ENCODE assay signal across 7 cellular contexts in genomic region chr6:7505196-7505699, GRCh38. TPM values are rescaled to one million over a fixed set of nuclear protein-coding genes. Genes with fewer than 3 reads are reported as not detected.
A peak's percentile ranks its signal among the peaks of the same experiment; 100 is the strongest.
DNase-seq lines count a peak whose midpoint lies in the region; ATAC-seq, FAIRE-seq and TF ChIP-seq lines count a peak whose summit lies in the region.

No MANE protein-coding gene starts in this region.

- ATAC-seq in GM21619 (IDR thresholded peaks at IDR 0.05; ENCODE audit: unreplicated experiment) (no peak), HG03354 (IDR thresholded peaks at IDR 0.05; ENCODE audit: poor library complexity, severe bottlenecking, unreplicated experiment) (no peak)

- no peaks in the 10 kb centered on the region for H3K27me3 ChIP-seq in adrenal gland
- no peaks in the 10 kb centered on the region for H3K27me3 ChIP-seq in thyroid gland

- peak; percentile 97 for DNase-seq in NCI-H146 (lab: John Stamatoyannopoulos, UW)
- DNase-seq in adrenal gland = peak; percentile 62 to 86 (median 83)
- peak; percentile 40 for DNase-seq in inferior parietal cortex (ENCODE audit: extremely low spot score)
- DNase-seq in thyroid gland = peak; percentile 83 to 86

- TF ChIP-seq POLR2A in adrenal gland (IDR thresholded peaks at IDR 0.05) (peak in 1 of 2 donors; percentile 59), thyroid gland (IDR thresholded peaks at IDR 0.05) (peak in 1 of 2 donors; percentile 27)

- intact Hi-C loops in adrenal gland (cut with DNase I) = no loop called here
- intact Hi-C loops in thyroid gland (cut with DNase I) = no loop called here

- H3K27ac ChIP-seq in adrenal gland (peak overlapping the region in 3 of 5 donors; percentile 2 to 66 (median 38)), thyroid gland (peak overlapping the region; percentile 29 to 75 (median 71))

- peak; percentile 97 for FAIRE-seq in G401.6 (lab: Jason Lieb, UNC)

- H3K4me3 ChIP-seq in adrenal gland = no peak overlapping the region
- H3K4me3 ChIP-seq in thyroid gland (replicated peaks in 1 of 3) = no peak overlapping the region

- 19 to 25% (median 22%) methylated on average over 10 of the region's 10 CpGs for WGBS in adrenal gland, 4 donors
- WGBS in thyroid gland, 2 donors = 14 to 25% methylated on average over 10 of the region's 10 CpGs

- H3K36me3 ChIP-seq in adrenal gland (replicated peaks in 1 of 2) (no peaks in the 10 kb centered on the region), thyroid gland (no peaks in the 10 kb centered on the region)

- no peak for TF ChIP-seq CTCF in adrenal gland (IDR thresholded peaks at IDR 0.05)
- no peak for TF ChIP-seq CTCF in thyroid gland (IDR thresholded peaks at IDR 0.05)

- no peaks in the 10 kb centered on the region for H3K9me3 ChIP-seq in adrenal gland (replicated peaks in 1 of 3)
- no peaks in the 10 kb centered on the region for H3K9me3 ChIP-seq in thyroid gland

- H3K4me1 ChIP-seq in adrenal gland (replicated peaks in 1 of 2) (peaks cover 0 to 8% of the 10 kb centered on the region in 2 donors), thyroid gland (peaks cover 0 to 14% of the 10 kb centered on the region in 2 donors)

RNA-seq across cellular contexts. Expression of gene DSP, which starts 36.2 kb away (rescaled TPM):
- total RNA-seq in adrenal gland = 10 to 100 TPM; 12.9 to 61.4 (median 43.5) TPM
- 10 to 100 TPM in 1 of 3 donors, 1 to 10 TPM in 2; 4.1 to 12.3 (median 5.9) TPM for polyA plus RNA-seq in adrenal gland
- total RNA-seq in thyroid gland = 100 to 1,000 TPM; 122 to 176 (median 145) TPM

Comparison
In these comparisons a context has a peak if more than half of its experiments do, and no peak if none do; other contexts are left out.
1. DNase-seq: peak in every context shown above with its lines; median percentile 97 in NCI-H146; 84 in thyroid gland; 83 in adrenal gland; 40 in inferior parietal cortex.